1 cellular context compared by ENCODE assay signal in the genomic region with DNA sequence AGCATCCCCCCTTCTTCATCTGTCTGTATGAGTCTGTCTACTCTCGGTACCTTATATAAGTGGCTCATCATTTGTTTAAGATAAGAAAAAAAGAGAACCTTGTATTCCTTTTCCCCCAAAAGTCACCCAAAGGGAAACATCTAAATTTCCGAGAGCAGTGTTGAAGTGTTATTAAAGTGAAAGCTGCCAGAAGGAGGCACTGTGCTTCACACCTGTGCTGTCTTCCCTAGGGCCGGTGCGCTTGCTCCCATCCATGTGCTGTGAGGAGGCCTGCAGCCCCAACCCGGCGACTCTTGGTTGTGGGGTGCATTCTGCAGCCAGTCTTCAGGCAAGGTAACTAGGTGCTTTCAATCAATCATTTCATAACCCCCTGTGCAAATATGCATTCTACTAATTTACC.
TF ChIP-seq lines count a peak whose summit lies in the region.

No MANE protein-coding gene starts in this region.

TF ChIP-seq in HepG2, 621 proteins besides CTCF, POLR2A, EP300 and RAD21 (continued from another document):
- TF ChIP-seq, protein P1, sequence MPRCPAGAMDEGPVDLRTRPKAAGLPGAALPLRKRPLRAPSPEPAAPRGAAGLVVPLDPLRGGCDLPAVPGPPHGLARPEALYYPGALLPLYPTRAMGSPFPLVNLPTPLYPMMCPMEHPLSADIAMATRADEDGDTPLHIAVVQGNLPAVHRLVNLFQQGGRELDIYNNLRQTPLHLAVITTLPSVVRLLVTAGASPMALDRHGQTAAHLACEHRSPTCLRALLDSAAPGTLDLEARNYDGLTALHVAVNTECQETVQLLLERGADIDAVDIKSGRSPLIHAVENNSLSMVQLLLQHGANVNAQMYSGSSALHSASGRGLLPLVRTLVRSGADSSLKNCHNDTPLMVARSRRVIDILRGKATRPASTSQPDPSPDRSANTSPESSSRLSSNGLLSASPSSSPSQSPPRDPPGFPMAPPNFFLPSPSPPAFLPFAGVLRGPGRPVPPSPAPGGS (CRISPR knock-in tag; IDR thresholded peaks at IDR 0.05) = no peak
- no peak for TF ChIP-seq MLX (CRISPR knock-in tag; IDR thresholded peaks at IDR 0.05)
- TF ChIP-seq ZNF451 (CRISPR knock-in tag; IDR thresholded peaks at IDR 0.05) = no peak
- TF ChIP-seq RELA (CRISPR knock-in tag; IDR thresholded peaks at IDR 0.05) = no peak
- no peak for TF ChIP-seq ZNF431 (CRISPR knock-in tag; IDR thresholded peaks at IDR 0.05; ENCODE audit: borderline replicate concordance, low read depth)
- no peak for TF ChIP-seq YY1 (IDR thresholded peaks at IDR 0.05; ENCODE audit: insufficient read depth, insufficient replicate concordance, low read depth, low read length)
TF ChIP-seq in HepG2: peak in this region for 0.
